Comparison of ENCODE assay signal across 32 cellular contexts in the genomic region with DNA sequence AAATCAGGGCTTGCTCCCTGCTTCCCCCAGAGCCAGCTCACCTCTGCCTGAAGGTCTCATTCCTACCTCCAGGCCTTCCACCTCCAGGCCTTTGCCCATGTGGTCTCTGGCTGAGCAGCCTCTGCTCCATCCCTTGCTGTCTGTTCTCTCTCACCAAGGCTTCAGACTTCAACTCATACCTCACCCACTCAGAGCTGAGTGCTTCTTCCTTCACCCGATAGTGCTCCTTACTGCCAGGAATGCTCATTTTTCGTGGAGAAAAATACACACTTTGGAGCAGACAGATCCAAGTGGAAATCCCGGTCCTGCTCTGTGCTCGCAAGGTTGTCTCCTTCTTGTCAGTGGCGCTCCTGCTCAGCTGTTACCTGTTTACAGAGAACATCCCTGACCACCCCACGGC. TPM values are rescaled to one million over a fixed set of nuclear protein-coding genes. Genes with fewer than 3 reads are reported as not detected.
A peak's percentile ranks its signal among the peaks of the same experiment; 100 is the strongest.
DNase-seq lines count a peak whose midpoint lies in the region; ATAC-seq, FAIRE-seq and TF ChIP-seq lines count a peak whose summit lies in the region.
"Had no signal": no experiment of that assay in that cellular context is flagged by ENCODE, and none has a peak within 500 bp of the region (broad histone marks: within the 10 kb centered on the region; RNA-seq: fewer than 3 reads in every experiment).

No MANE protein-coding gene starts in this region.

- H3K4me3 Mint-ChIP-seq in endodermal cell = no peak overlapping the region
- H3K4me3 Mint-ChIP-seq in activated T-helper 1 cell treated with anti-CD3 and anti-CD28 coated beads, Interleukin-12 subunit alpha, Interleukin-12 subunit beta, Interleukin-2, Interleukin-4 antibody, amounts not matched to agents 30 ng/mL and 10 ng/mL and 1 ng/mL, durations not matched to agents 14 hours and 24 hours and 36 hours = no peak overlapping the region
- H3K4me3 Mint-ChIP-seq: CD4-positive, alpha-beta memory T cell; CD4-positive, CD25-positive, alpha-beta regulatory T cell; CD8-positive, alpha-beta memory T cell had no signal

- H3K36me3 Mint-ChIP-seq in endodermal cell (ENCODE audit: low read depth) = no peaks in the 10 kb centered on the region
- no peaks in the 10 kb centered on the region for H3K36me3 Mint-ChIP-seq in activated T-helper 1 cell treated with anti-CD3 and anti-CD28 coated beads, Interleukin-12 subunit alpha, Interleukin-12 subunit beta, Interleukin-2, Interleukin-4 antibody, amounts not matched to agents 30 ng/mL and 10 ng/mL and 1 ng/mL, durations not matched to agents 14 hours and 24 hours and 36 hours (ENCODE audit: low read depth)
- H3K36me3 Mint-ChIP-seq: CD4-positive, alpha-beta memory T cell; CD4-positive, CD25-positive, alpha-beta regulatory T cell; CD8-positive, alpha-beta memory T cell had no signal

- H3K4me1 ChIP-seq in HepG2 (ENCODE audit: insufficient read depth, low read length) (peaks cover 21% of the 10 kb centered on the region), right lobe of liver (peaks cover 0 to 12% (median 0%) of the 10 kb centered on the region in 4 donors), endodermal cell (ENCODE audit: control insufficient read depth, insufficient read depth, low read length) (no peaks in the 10 kb centered on the region), body of pancreas (peaks cover 29% of the 10 kb centered on the region)

- no peak overlapping the region for H3K27ac Mint-ChIP-seq in endodermal cell
- no peak overlapping the region for H3K27ac Mint-ChIP-seq in activated T-helper 1 cell treated with anti-CD3 and anti-CD28 coated beads, Interleukin-12 subunit alpha, Interleukin-12 subunit beta, Interleukin-2, Interleukin-4 antibody, amounts not matched to agents 30 ng/mL and 10 ng/mL and 1 ng/mL, durations not matched to agents 14 hours and 24 hours and 36 hours
- H3K27ac Mint-ChIP-seq: CD14-positive monocyte; CD4-positive, alpha-beta memory T cell; CD4-positive, CD25-positive, alpha-beta regulatory T cell; CD8-positive, alpha-beta memory T cell had no signal

- no peaks in the 10 kb centered on the region for H3K79me2 ChIP-seq in HepG2 (ENCODE audit: insufficient read depth, low read length)

- CTCF ChIA-PET in HepG2 (lab: Yijun Ruan, JAX; ENCODE audit: low intra/inter-chr PET ratio, low total read pairs) (no interaction called here), RWPE1 (lab: Yijun Ruan, JAX) (interaction anchor here (0.5 to 1.7 kb wide), 6 partner anchors 9 to 1083 kb away, joined by 3 to 6 read pairs (median 4); no protein-coding TSS in a partner anchor)

- H3K27me3 Mint-ChIP-seq in endodermal cell (ENCODE audit: insufficient read depth) = peaks cover 71% of the 10 kb centered on the region
- peaks cover 72% of the 10 kb centered on the region for H3K27me3 Mint-ChIP-seq in activated T-helper 1 cell treated with anti-CD3 and anti-CD28 coated beads, Interleukin-12 subunit alpha, Interleukin-12 subunit beta, Interleukin-2, Interleukin-4 antibody, amounts not matched to agents 30 ng/mL and 10 ng/mL and 1 ng/mL, durations not matched to agents 14 hours and 24 hours and 36 hours (ENCODE audit: insufficient read depth)

- no peaks in the 10 kb centered on the region for H4K20me1 ChIP-seq in HepG2 (ENCODE audit: insufficient read depth, low read length)

- TF ChIP-seq CTCF in HepG2 (CRISPR knock-in tag; IDR thresholded peaks at IDR 0.05) (no peak), right lobe of liver (IDR thresholded peaks at IDR 0.05) (no peak), RWPE1 (conservative IDR thresholded peaks at IDR 0.05; ENCODE audit: low read depth) (no peak; the same call in 1 of the 2 replicates), endodermal cell (conservative IDR thresholded peaks at IDR 0.05) (peak; percentile 36), body of pancreas (IDR thresholded peaks at IDR 0.05) (no peak)

- TF ChIP-seq POLR2A in HepG2 (IDR thresholded peaks at IDR 0.05; ENCODE audit: insufficient read depth in 1 of 2, low read depth in 2 of 2, low read length in 2 of 2) (no peak), right lobe of liver (IDR thresholded peaks at IDR 0.05) (no peak), body of pancreas (IDR thresholded peaks at IDR 0.05) (no peak)

- no peak overlapping the region for H2AFZ ChIP-seq in HepG2 (ENCODE audit: low read length)

- intact Hi-C loops in HepG2 (cut with micrococcal nuclease; ENCODE audit: unreplicated experiment) (no loop called here), right lobe of liver (cut with DNase I) (no loop called here), body of pancreas (cut with DNase I) (no loop called here)
- intact Hi-C loops in activated T-helper 1 cell treated with anti-CD3 and anti-CD28 coated beads, Interleukin-12 subunit alpha, Interleukin-12 subunit beta, Interleukin-2, Interleukin-4 antibody, amounts not matched to agents 30 ng/mL and 10 ng/mL and 1 ng/mL, durations not matched to agents 14 hours and 24 hours and 36 hours (cut with micrococcal nuclease) = no loop called here

- no peak overlapping the region for H3K27ac ChIP-seq in HepG2 (ENCODE audit: extremely low read length, insufficient read depth, low read length)
- H3K27ac ChIP-seq in right lobe of liver = no peak overlapping the region
- H3K27ac ChIP-seq in RWPE1 = peak overlapping the region; percentile 17; the same call in 1 of the 2 replicates
- H3K27ac ChIP-seq in endodermal cell (ENCODE audit: low read depth, low read length) = no peak overlapping the region
- no peak overlapping the region for H3K27ac ChIP-seq in body of pancreas
- H3K27ac ChIP-seq: BLaER1 had no signal

- H3K9me3 ChIP-seq in HepG2 (ENCODE audit: low read length) (no peaks in the 10 kb centered on the region), right lobe of liver (no peaks in the 10 kb centered on the region), endodermal cell (ENCODE audit: control insufficient read depth, low read length) (no peaks in the 10 kb centered on the region), body of pancreas (no peaks in the 10 kb centered on the region)
- H3K9me3 ChIP-seq: BE2C, BLaER1 had no signal

- no peak overlapping the region for H3K9ac ChIP-seq in HepG2 (ENCODE audit: insufficient read depth, low read depth, low read length)
- H3K9ac ChIP-seq in endodermal cell (ENCODE audit: extremely low read depth, low read length, poor library complexity, severe bottlenecking) = no peak overlapping the region
- H3K9ac ChIP-seq: BLaER1 had no signal

- ATAC-seq in HepG2 (peak; percentile 9; the same call in 1 of the 3 replicates), right lobe of liver (no peak), GM21529 (IDR thresholded peaks at IDR 0.05; ENCODE audit: unreplicated experiment) (no peak), body of pancreas (no peak)
- ATAC-seq: GM12878 had no signal

- FAIRE-seq in HepG2 (lab: Jason Lieb, UNC) (no peak), urothelium cell line (lab: Jason Lieb, UNC) (peak; percentile 42)
- FAIRE-seq: A204.1, GM12878, GM12892, GM18507 had no signal

- WGBS in HepG2 (ENCODE audit: low lambda C conversion rate) = 30% methylated on average over 6 of the region's 6 CpGs
- 59% methylated on average over 4 of the region's 6 CpGs for WGBS in right lobe of liver (ENCODE audit: insufficient coverage, low coverage, low lambda C conversion rate, missing lambda C conversion rate)
- 88 to 93% methylated on average over 6 of the region's 6 CpGs for WGBS in endodermal cell (ENCODE audit: insufficient coverage in 1 of 2, insufficient read length in 1 of 2), 2 experiments
- WGBS in body of pancreas, 2 donors = 83 to 86% methylated on average over 6 of the region's 6 CpGs

- TF ChIP-seq RAD21 in HepG2 (CRISPR knock-in tag; IDR thresholded peaks at IDR 0.05) = no peak

- no TSS peak for BruUV-seq in HepG2 (replicated peaks; lab: Mats Ljungman, UMichigan)

- H3K36me3 ChIP-seq in HepG2 (replicated peaks in 1 of 2; ENCODE audit: control insufficient read depth in 1 of 2, insufficient read depth in 2 of 2, low read length in 2 of 2) (no peaks in the 10 kb centered on the region), right lobe of liver (no peaks in the 10 kb centered on the region), endodermal cell (ENCODE audit: control insufficient read depth, insufficient read depth, low read length) (no peaks in the 10 kb centered on the region), body of pancreas (replicated peaks in 1 of 2; ENCODE audit: insufficient read depth in 1 of 2, low read depth in 2 of 2) (no peaks in the 10 kb centered on the region)
- H3K36me3 ChIP-seq: BE2C, BLaER1 had no signal

- H3K9me3 Mint-ChIP-seq in endodermal cell = no peaks in the 10 kb centered on the region
- H3K9me3 Mint-ChIP-seq in activated T-helper 1 cell treated with anti-CD3 and anti-CD28 coated beads, Interleukin-12 subunit alpha, Interleukin-12 subunit beta, Interleukin-2, Interleukin-4 antibody, amounts not matched to agents 30 ng/mL and 10 ng/mL and 1 ng/mL, durations not matched to agents 14 hours and 24 hours and 36 hours = no peaks in the 10 kb centered on the region

- in situ Hi-C loops in HepG2 (cut with HindIII; ENCODE audit: extremely low pct_ligation_motif_present, low pct_unique_long_range_greater_than_20kb) = no loop called here

- POLR2A ChIA-PET in HepG2 (lab: Yijun Ruan, JAX) = no interaction called here
- POLR2A ChIA-PET in RWPE1 (lab: Yijun Ruan, JAX; ENCODE audit: low non-redundant PET) = no interaction called here

- H3K4me2 ChIP-seq in HepG2 (ENCODE audit: low read depth, low read length) = no peak overlapping the region
- H3K4me2 ChIP-seq: BLaER1 had no signal

- TF ChIP-seq EP300 in HepG2 (IDR thresholded peaks at IDR 0.05; ENCODE audit: low read depth in 2 of 2, low read length in 2 of 2) (no peak), HepG2 (CRISPR knock-in tag; IDR thresholded peaks at IDR 0.05; ENCODE audit: borderline replicate concordance) (no peak)

- peaks cover 24 to 94% of the 10 kb centered on the region in 2 experiments for H3K27me3 ChIP-seq in HepG2 (ENCODE audit: control insufficient read depth in 1 of 2, insufficient read depth in 2 of 2, low read length in 2 of 2)
- peaks cover 8 to 14% of the 10 kb centered on the region in 2 donors for H3K27me3 ChIP-seq in right lobe of liver
- peaks cover 58% of the 10 kb centered on the region for H3K27me3 ChIP-seq in endodermal cell (ENCODE audit: control insufficient read depth, insufficient read depth, low read length, poor library complexity, severe bottlenecking)
- peaks cover 0 to 7% of the 10 kb centered on the region in 2 donors for H3K27me3 ChIP-seq in body of pancreas

- DNase-seq in HepG2 (ENCODE audit: low spot score) (no peak), right lobe of liver (no peak), RWPE1 (ENCODE audit: low spot score) (no peak), endodermal cell (no peak), urothelium cell line (ENCODE audit: low spot score) (no peak), body of pancreas (no peak)
- no peak for DNase-seq in activated T-helper 1 cell treated with anti-CD3 and anti-CD28 coated beads, Interleukin-12 subunit alpha, Interleukin-12 subunit beta, Interleukin-2, Interleukin-4 antibody, amounts not matched to agents 30 ng/mL and 10 ng/mL and 1 ng/mL, durations not matched to agents 14 hours and 24 hours and 36 hours (ENCODE audit: low spot score)
- DNase-seq: 8988T; ACHN; BE2C; C1 segment of cervical spinal cord; CD4-positive, alpha-beta memory T cell; CD4-positive, CD25-positive, alpha-beta regulatory T cell; CD8-positive, alpha-beta memory T cell; COR-L47; DMS 273 treated with DMSO at 0.1 percent for 48 hours; DMS153; DMS53; DMS79; DND-41; EL; GDM1 had no signal

- H3K4me3 ChIP-seq in HepG2 (replicated peaks in 1 of 3; ENCODE audit: insufficient read depth in 1 of 3, low read depth in 2 of 3, low read length in 3 of 3) (no peak overlapping the region), right lobe of liver (no peak overlapping the region), endodermal cell (ENCODE audit: low read length) (no peak overlapping the region), body of pancreas (no peak overlapping the region)
- H3K4me3 ChIP-seq: BLaER1, GM12878 had no signal

- H3K4me1 Mint-ChIP-seq in endodermal cell = peaks cover 5% of the 10 kb centered on the region
- no peaks in the 10 kb centered on the region for H3K4me1 Mint-ChIP-seq in activated T-helper 1 cell treated with anti-CD3 and anti-CD28 coated beads, Interleukin-12 subunit alpha, Interleukin-12 subunit beta, Interleukin-2, Interleukin-4 antibody, amounts not matched to agents 30 ng/mL and 10 ng/mL and 1 ng/mL, durations not matched to agents 14 hours and 24 hours and 36 hours (ENCODE audit: low read depth)

RNA-seq across cellular contexts. Expression of a gene that starts 7.0 kb away (rescaled TPM):
- not detected in 2 replicates for total RNA-seq in HepG2 (2016; rRNA removed; fragmentation: Illumina TruSeq; extraction: Trizol)
- total RNA-seq in HepG2 (2016; cell fraction: cytosol; rRNA removed; fragmentation: Illumina TruSeq; extraction: Trizol; ENCODE audit: low read depth) = not detected in 2 replicates
- not detected in 2 replicates for total RNA-seq in HepG2 (2016; cell fraction: insoluble cytoplasmic fraction; rRNA removed; fragmentation: Illumina TruSeq; extraction: Trizol)
- total RNA-seq in HepG2 (2016; cell fraction: membrane; rRNA removed; fragmentation: Illumina TruSeq; extraction: Trizol) = not detected in 2 replicates
- total RNA-seq in HepG2 (2016; cell fraction: nucleus; rRNA removed; fragmentation: Illumina TruSeq; extraction: Trizol) = not detected in 2 replicates
- not detected in 2 replicates for polyA plus RNA-seq in HepG2 (2011; rRNA removed)
- polyA plus RNA-seq in HepG2 (2011; cell fraction: cytosol; rRNA removed) = not detected in 2 replicates
- polyA plus RNA-seq in HepG2 (2011; cell fraction: nucleus; rRNA removed) = 0.10 TPM in 1 of 2 replicates, not detected in the other
- not detected in 2 replicates for polyA plus RNA-seq in HepG2 (2012)
- polyA plus RNA-seq in HepG2 (2016; cell fraction: cytosol; fragmentation: Illumina TruSeq; extraction: Trizol; ENCODE audit: low read depth) = not detected in 2 replicates
- polyA plus RNA-seq in HepG2 (2016; cell fraction: insoluble cytoplasmic fraction; fragmentation: Illumina TruSeq; extraction: Trizol; ENCODE audit: low read depth) = not detected in 2 replicates
- polyA plus RNA-seq in HepG2 (2016; cell fraction: membrane; fragmentation: Illumina TruSeq; extraction: Trizol; ENCODE audit: low read depth) = not detected in 2 replicates
- not detected in 2 replicates for polyA plus RNA-seq in HepG2 (2016; cell fraction: nucleus; fragmentation: Illumina TruSeq; extraction: Trizol; ENCODE audit: insufficient read depth, low read depth)
- 0.04 TPM in 1 of 2 replicates, not detected in the other for polyA minus RNA-seq in HepG2 (2011; rRNA and poly(A)+ RNA removed; ENCODE audit: low replicate concordance)
- not detected in 2 replicates for polyA minus RNA-seq in HepG2 (2011; cell fraction: cytosol; rRNA and poly(A)+ RNA removed)
- polyA minus RNA-seq in HepG2 (2011; cell fraction: nucleus; rRNA and poly(A)+ RNA removed) = not detected in 2 replicates
- total RNA-seq in right lobe of liver = not detected
- total RNA-seq in endodermal cell = under 1 TPM; 0.22 to 0.77 TPM
- polyA plus RNA-seq in endodermal cell (2013, experiment 1 of 2) = 0.68 TPM
- 0.83 TPM for polyA plus RNA-seq in endodermal cell (2013, experiment 2 of 2)
- total RNA-seq in activated T-helper 1 cell treated with anti-CD3 and anti-CD28 coated beads, Interleukin-12 subunit alpha, Interleukin-12 subunit beta, Interleukin-2, Interleukin-4 antibody, amounts not matched to agents 30 ng/mL and 10 ng/mL and 1 ng/mL, durations not matched to agents 14 hours and 24 hours and 36 hours = not detected in 2 replicates
- total RNA-seq in body of pancreas = 1 to 10 TPM; 1.3 to 2.1 TPM
- total RNA-seq: A673; CD4-positive, alpha-beta memory T cell; CD4-positive, CD25-positive, alpha-beta regulatory T cell; CD8-positive, alpha-beta memory T cell; G401; GM12878 had no signal
- polyA plus RNA-seq: AG04450; CD14-positive monocyte; CD4-positive, alpha-beta memory T cell; CD4-positive, CD25-positive, alpha-beta regulatory T cell; CD8-positive, alpha-beta memory T cell; GM12878 had no signal
